Comparison of ENCODE assay signal across 8 cellular contexts in the genomic region with DNA sequence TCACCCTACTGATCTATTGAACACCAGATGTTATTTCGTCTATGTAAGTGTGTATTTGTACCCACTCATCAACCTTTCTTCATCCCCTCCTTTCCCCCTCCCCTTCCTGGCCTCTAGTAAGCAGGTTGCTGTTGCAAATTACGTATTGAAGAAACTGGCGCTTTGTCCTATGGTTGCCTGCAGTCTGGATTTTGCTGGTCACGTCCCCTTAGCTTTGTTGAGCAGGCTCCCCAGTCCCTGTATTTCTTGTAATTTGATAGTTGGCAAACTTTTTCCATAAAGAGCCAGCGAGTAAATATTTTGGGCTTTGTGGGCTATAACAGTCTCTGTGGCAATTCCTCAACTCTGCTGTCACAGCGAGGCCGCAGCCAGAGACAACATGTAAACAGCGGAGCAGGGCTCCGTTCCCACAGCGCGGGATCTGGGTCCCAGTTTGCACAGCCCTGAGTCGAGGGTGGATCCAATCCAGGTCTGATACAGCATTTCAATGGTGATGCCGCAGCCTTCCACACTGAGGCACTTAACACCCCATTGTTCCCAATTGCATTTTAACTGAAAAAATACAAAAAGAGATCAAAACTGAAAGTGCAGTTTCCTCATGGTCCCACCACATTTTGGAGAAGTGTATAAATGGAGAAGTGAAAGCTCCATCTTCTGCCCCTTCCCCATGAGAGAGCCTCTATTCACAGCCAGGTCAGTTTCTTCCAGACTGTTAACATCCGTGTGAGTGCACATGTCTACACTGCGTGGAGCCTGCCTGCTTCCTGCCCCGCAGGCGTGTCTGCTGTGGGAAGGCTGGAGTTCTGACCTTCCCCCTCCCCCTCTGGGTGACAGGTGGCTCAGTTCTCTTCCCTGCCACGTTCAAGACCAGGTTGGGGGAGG.
DNase-seq lines count a peak whose midpoint lies in the region; ATAC-seq, FAIRE-seq and TF ChIP-seq lines count a peak whose summit lies in the region.

No MANE protein-coding gene starts in this region.

- H3K27me3 ChIP-seq in Peyer's patch (no peaks in the 10 kb centered on the region), gastroesophageal sphincter (peaks cover 45% of the 10 kb centered on the region)

- TF ChIP-seq CTCF in Peyer's patch (IDR thresholded peaks at IDR 0.05) (no peak), gastroesophageal sphincter (IDR thresholded peaks at IDR 0.05) (no peak)

- peak; percentile 42 for ATAC-seq in gastroesophageal sphincter
- ATAC-seq in HG03442 (IDR thresholded peaks at IDR 0.05; ENCODE audit: unreplicated experiment) = no peak
- ATAC-seq in GM19035 (IDR thresholded peaks at IDR 0.05; ENCODE audit: unreplicated experiment) = no peak

- peak overlapping the region; percentile 6 to 49 (median 34) for H3K4me3 ChIP-seq in Peyer's patch
- peak overlapping the region in 1 of 2 donors; percentile 43 for H3K4me3 ChIP-seq in gastroesophageal sphincter

- H3K9me3 ChIP-seq in Peyer's patch (no peaks in the 10 kb centered on the region), gastroesophageal sphincter (no peaks in the 10 kb centered on the region)

- H3K27ac ChIP-seq in Peyer's patch = peak overlapping the region; percentile 40 to 77 (median 58)
- peak overlapping the region in 2 of 4 donors; percentile 35 to 43 for H3K27ac ChIP-seq in gastroesophageal sphincter

- no peak for TF ChIP-seq EP300 in gastroesophageal sphincter (IDR thresholded peaks at IDR 0.05)

- peaks cover 0 to 21% (median 16%) of the 10 kb centered on the region in 4 donors for H3K4me1 ChIP-seq in Peyer's patch
- H3K4me1 ChIP-seq in gastroesophageal sphincter = peaks cover 0 to 23% (median 17%) of the 10 kb centered on the region in 3 donors

- no peaks in the 10 kb centered on the region for H3K36me3 ChIP-seq in Peyer's patch
- H3K36me3 ChIP-seq in gastroesophageal sphincter = no peaks in the 10 kb centered on the region

- DNase-seq in AG08395 (ENCODE audit: low spot score) (peak; percentile 48), GM18507 (ENCODE audit: extremely low spot score, insufficient read length, low read depth) (no peak), Peyer's patch (peak in 2 of 3 donors; percentile 59 to 63), pons (ENCODE audit: low spot score) (peak; percentile 85)
- DNase-seq in stimulated activated CD4-positive, alpha-beta T cell treated with anti-CD3 and anti-CD28 coated beads, Interleukin-4, amount 100 ng/mL, for 24 hours = no peak

- 23 to 63% methylated on average over 5 to 11 of the region's 18 CpGs for WGBS in gastroesophageal sphincter (ENCODE audit: low coverage in 1 of 2), 2 donors

- FAIRE-seq in GM18507 (lab: Jason Lieb, UNC) = peak; percentile 73

- TF ChIP-seq POLR2A in Peyer's patch (IDR thresholded peaks at IDR 0.05) (no peak), gastroesophageal sphincter (IDR thresholded peaks at IDR 0.05) (no peak)

Comparison
In these comparisons a context has a peak if more than half of its experiments do, and no peak if none do; other contexts are left out.
1. DNase-seq: peak in AG08395 (single experiment), Peyer's patch (2 of 3) and pons (single experiment); none in GM18507 (single experiment) and stimulated activated CD4-positive, alpha-beta T cell treated with anti-CD3 and anti-CD28 coated beads, Interleukin-4, amount 100 ng/mL, for 24 hours (single experiment).